In genomic region chr1:25199876-25200620, GRCh38 we compare ENCODE assay signal across 1 cellular context.
TF ChIP-seq lines count a peak whose summit lies in the region.

No MANE protein-coding gene starts in this region.

TF ChIP-seq in IMR-90, 13 proteins besides CTCF, POLR2A, EP300 and RAD21 (continued from another document):
- TF ChIP-seq BHLHE40 (IDR thresholded peaks at IDR 0.05; ENCODE audit: low read depth, low read length) (no peak), RCOR1 (IDR thresholded peaks at IDR 0.05; ENCODE audit: insufficient replicate concordance, low read length) (no peak), USF2 (IDR thresholded peaks at IDR 0.05; ENCODE audit: low read depth, low read length) (no peak), ELK1 (IDR thresholded peaks at IDR 0.05; ENCODE audit: borderline replicate concordance, low read depth, low read length) (no peak), NFE2L2 (IDR thresholded peaks at IDR 0.05; ENCODE audit: low read depth, low read length) (no peak), FOS (IDR thresholded peaks at IDR 0.05; ENCODE audit: low read depth, low read length) (no peak)
